Comparison of ENCODE assay signal across 1 cellular context in genomic region chr6:32858194-32858593, GRCh38.
A peak's percentile ranks its signal among the peaks of the same experiment; 100 is the strongest.
TF ChIP-seq lines count a peak whose summit lies in the region.

No MANE protein-coding gene starts in this region.

TF ChIP-seq in IMR-90, 13 proteins besides CTCF, POLR2A, EP300 and RAD21:
- TF ChIP-seq CHD1 (IDR thresholded peaks at IDR 0.05; ENCODE audit: low read depth, low read length) (no peak), MAFK (IDR thresholded peaks at IDR 0.05; ENCODE audit: low read depth, low read length) (peak; percentile 65), ELK1 (IDR thresholded peaks at IDR 0.05; ENCODE audit: borderline replicate concordance, low read depth, low read length) (no peak)
